ENCODE assay signal across 8 cellular contexts in genomic region chr7:24825931-24826661, GRCh38.
DNase-seq lines count a peak whose midpoint lies in the region; TF ChIP-seq lines count a peak whose summit lies in the region.

No MANE protein-coding gene starts in this region.

- intact Hi-C loops in uterus (cut with DNase I; ENCODE audit: low total_unique reads): no loop called here

- H3K27ac ChIP-seq in Peyer's patch: peak overlapping the region; percentile 44 to 92 (median 81)
- no peak overlapping the region for H3K27ac ChIP-seq in endodermal cell (ENCODE audit: low read depth, low read length)
- H3K27ac ChIP-seq in uterus: peak overlapping the region in 1 of 2 donors; percentile 2

- WGBS in endodermal cell (ENCODE audit: insufficient coverage in 1 of 2, insufficient read length in 1 of 2), 2 experiments: 73 to 75% methylated on average over 4 to 6 of the region's 6 CpGs

- H3K27me3 Mint-ChIP-seq in endodermal cell (ENCODE audit: insufficient read depth) (peaks cover 9% of the 10 kb centered on the region), neural crest cell (ENCODE audit: low read depth) (no peaks in the 10 kb centered on the region)

- no peaks in the 10 kb centered on the region for H3K36me3 ChIP-seq in Peyer's patch
- H3K36me3 ChIP-seq in endodermal cell (ENCODE audit: control insufficient read depth, insufficient read depth, low read length): no peaks in the 10 kb centered on the region
- no peaks in the 10 kb centered on the region for H3K36me3 ChIP-seq in uterus

- no peaks in the 10 kb centered on the region for H3K9me3 Mint-ChIP-seq in endodermal cell
- peaks cover 2% of the 10 kb centered on the region for H3K9me3 Mint-ChIP-seq in neural crest cell

- no peaks in the 10 kb centered on the region for H3K36me3 Mint-ChIP-seq in endodermal cell (ENCODE audit: low read depth)
- H3K36me3 Mint-ChIP-seq in neural crest cell (ENCODE audit: low read depth): no peaks in the 10 kb centered on the region

- H3K9ac ChIP-seq in endodermal cell (ENCODE audit: extremely low read depth, low read length, poor library complexity, severe bottlenecking): no peak overlapping the region

- no peaks in the 10 kb centered on the region for H3K27me3 ChIP-seq in Peyer's patch
- H3K27me3 ChIP-seq in endodermal cell (ENCODE audit: control insufficient read depth, insufficient read depth, low read length, poor library complexity, severe bottlenecking): peaks cover 31% of the 10 kb centered on the region
- H3K27me3 ChIP-seq in uterus: no peaks in the 10 kb centered on the region

- no peak for TF ChIP-seq CTCF in Peyer's patch (IDR thresholded peaks at IDR 0.05)
- TF ChIP-seq CTCF in endodermal cell (conservative IDR thresholded peaks at IDR 0.05): no peak
- TF ChIP-seq CTCF in neural crest cell (conservative IDR thresholded peaks at IDR 0.05): no peak
- no peak for TF ChIP-seq CTCF in uterus (IDR thresholded peaks at IDR 0.05)

- H3K9me3 ChIP-seq in Peyer's patch (no peaks in the 10 kb centered on the region), endodermal cell (ENCODE audit: control insufficient read depth, low read length) (no peaks in the 10 kb centered on the region), uterus (no peaks in the 10 kb centered on the region)

- H3K27ac Mint-ChIP-seq in endodermal cell (peak overlapping the region; percentile 16), neural crest cell (ENCODE audit: unreplicated experiment) (peak overlapping the region; percentile 53)

- H3K4me1 ChIP-seq in Peyer's patch: peaks cover 4 to 37% (median 14%) of the 10 kb centered on the region in 4 donors
- peaks cover 5% of the 10 kb centered on the region for H3K4me1 ChIP-seq in endodermal cell (ENCODE audit: control insufficient read depth, insufficient read depth, low read length)
- no peaks in the 10 kb centered on the region for H3K4me1 ChIP-seq in uterus

- TF ChIP-seq POLR2A in Peyer's patch (IDR thresholded peaks at IDR 0.05): no peak
- no peak for TF ChIP-seq POLR2A in uterus (IDR thresholded peaks at IDR 0.05)

- H3K4me1 Mint-ChIP-seq in endodermal cell: peaks cover 13% of the 10 kb centered on the region
- H3K4me1 Mint-ChIP-seq in neural crest cell: peaks cover 20% of the 10 kb centered on the region

- DNase-seq in GM03348 (ENCODE audit: low spot score) (peak; percentile 64), Peyer's patch (peak in 2 of 3 donors; percentile 54 to 86), endodermal cell (peak; percentile 61), neural crest cell (ENCODE audit: low read depth, low spot score) (no peak), NCI-H2171 (lab: John Stamatoyannopoulos, UW) (no peak), cerebellar cortex (ENCODE audit: low spot score) (no peak), uterus (no peak)
- DNase-seq in stimulated activated CD4-positive, alpha-beta T cell treated with anti-CD3 and anti-CD28 coated beads, Interleukin-4, amount 100 ng/mL, for 4 hours: no peak

- H3K4me3 ChIP-seq in Peyer's patch (peak overlapping the region in 2 of 4 donors; percentile 16 to 30), endodermal cell (ENCODE audit: low read length) (no peak overlapping the region), uterus (no peak overlapping the region)

- H3K4me3 Mint-ChIP-seq in endodermal cell (no peak overlapping the region), neural crest cell (peak overlapping the region; percentile 10)

Comparison
In these comparisons a context has a peak if more than half of its experiments do, and no peak if none do; other contexts are left out.
1. DNase-seq: peak in GM03348 (single experiment), Peyer's patch (2 of 3) and endodermal cell (single experiment); none in neural crest cell (single experiment), stimulated activated CD4-positive, alpha-beta T cell treated with anti-CD3 and anti-CD28 coated beads, Interleukin-4, amount 100 ng/mL, for 4 hours (0 of 2), NCI-H2171 (single experiment), cerebellar cortex (single experiment) and uterus (0 of 2).